Comparison of ENCODE assay signal across 1 cellular context in the genomic region with DNA sequence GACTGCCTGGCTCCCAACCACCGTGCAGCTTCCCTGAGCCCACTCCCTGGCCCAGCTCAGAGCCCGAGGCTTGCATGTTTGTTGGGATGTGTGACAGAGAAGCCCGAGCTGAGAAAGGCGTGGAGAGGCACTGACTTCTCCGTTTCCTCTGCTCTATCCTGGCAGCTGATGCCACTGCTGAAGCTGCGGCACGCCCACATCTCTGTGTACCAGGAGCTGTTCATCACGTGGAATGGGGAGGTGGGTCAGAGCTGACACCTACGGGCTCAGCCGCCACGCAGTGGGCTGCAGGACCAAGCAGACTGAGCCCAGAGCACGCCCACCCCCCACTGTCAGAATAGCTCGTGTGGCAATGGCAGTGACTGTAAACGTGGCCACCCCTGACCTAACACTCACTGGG.
TF ChIP-seq lines count a peak whose summit lies in the region.

No MANE protein-coding gene starts in this region.

TF ChIP-seq in HEK293, 187 proteins besides CTCF, POLR2A, EP300 and RAD21:
- TF ChIP-seq EGR2 (tag by site-specific recombination; IDR thresholded peaks at IDR 0.05; ENCODE audit: low read depth): peak; percentile 72
- peak; percentile 76 for TF ChIP-seq ZFHX2 (tag by site-specific recombination; conservative IDR thresholded peaks at IDR 0.05)
- no peak for TF ChIP-seq ZNF76 (tag by site-specific recombination; IDR thresholded peaks at IDR 0.05; ENCODE audit: borderline replicate concordance, low read depth)
- TF ChIP-seq, protein P1, sequence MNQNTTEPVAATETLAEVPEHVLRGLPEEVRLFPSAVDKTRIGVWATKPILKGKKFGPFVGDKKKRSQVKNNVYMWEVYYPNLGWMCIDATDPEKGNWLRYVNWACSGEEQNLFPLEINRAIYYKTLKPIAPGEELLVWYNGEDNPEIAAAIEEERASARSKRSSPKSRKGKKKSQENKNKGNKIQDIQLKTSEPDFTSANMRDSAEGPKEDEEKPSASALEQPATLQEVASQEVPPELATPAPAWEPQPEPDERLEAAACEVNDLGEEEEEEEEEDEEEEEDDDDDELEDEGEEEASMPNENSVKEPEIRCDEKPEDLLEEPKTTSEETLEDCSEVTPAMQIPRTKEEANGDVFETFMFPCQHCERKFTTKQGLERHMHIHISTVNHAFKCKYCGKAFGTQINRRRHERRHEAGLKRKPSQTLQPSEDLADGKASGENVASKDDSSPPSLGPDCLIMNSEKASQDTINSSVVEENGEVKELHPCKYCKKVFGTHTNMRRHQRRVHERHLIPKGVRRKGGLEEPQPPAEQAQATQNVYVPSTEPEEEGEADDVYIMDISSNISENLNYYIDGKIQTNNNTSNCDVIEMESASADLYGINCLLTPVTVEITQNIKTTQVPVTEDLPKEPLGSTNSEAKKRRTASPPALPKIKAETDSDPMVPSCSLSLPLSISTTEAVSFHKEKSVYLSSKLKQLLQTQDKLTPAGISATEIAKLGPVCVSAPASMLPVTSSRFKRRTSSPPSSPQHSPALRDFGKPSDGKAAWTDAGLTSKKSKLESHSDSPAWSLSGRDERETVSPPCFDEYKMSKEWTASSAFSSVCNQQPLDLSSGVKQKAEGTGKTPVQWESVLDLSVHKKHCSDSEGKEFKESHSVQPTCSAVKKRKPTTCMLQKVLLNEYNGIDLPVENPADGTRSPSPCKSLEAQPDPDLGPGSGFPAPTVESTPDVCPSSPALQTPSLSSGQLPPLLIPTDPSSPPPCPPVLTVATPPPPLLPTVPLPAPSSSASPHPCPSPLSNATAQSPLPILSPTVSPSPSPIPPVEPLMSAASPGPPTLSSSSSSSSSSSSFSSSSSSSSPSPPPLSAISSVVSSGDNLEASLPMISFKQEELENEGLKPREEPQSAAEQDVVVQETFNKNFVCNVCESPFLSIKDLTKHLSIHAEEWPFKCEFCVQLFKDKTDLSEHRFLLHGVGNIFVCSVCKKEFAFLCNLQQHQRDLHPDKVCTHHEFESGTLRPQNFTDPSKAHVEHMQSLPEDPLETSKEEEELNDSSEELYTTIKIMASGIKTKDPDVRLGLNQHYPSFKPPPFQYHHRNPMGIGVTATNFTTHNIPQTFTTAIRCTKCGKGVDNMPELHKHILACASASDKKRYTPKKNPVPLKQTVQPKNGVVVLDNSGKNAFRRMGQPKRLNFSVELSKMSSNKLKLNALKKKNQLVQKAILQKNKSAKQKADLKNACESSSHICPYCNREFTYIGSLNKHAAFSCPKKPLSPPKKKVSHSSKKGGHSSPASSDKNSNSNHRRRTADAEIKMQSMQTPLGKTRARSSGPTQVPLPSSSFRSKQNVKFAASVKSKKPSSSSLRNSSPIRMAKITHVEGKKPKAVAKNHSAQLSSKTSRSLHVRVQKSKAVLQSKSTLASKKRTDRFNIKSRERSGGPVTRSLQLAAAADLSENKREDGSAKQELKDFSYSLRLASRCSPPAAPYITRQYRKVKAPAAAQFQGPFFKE (tag by site-specific recombination; IDR thresholded peaks at IDR 0.05; ENCODE audit: borderline replicate concordance): no peak
TF ChIP-seq in HEK293: peak in this region for 2.
